Comparison of ENCODE assay signal across 17 cellular contexts in the genomic region with DNA sequence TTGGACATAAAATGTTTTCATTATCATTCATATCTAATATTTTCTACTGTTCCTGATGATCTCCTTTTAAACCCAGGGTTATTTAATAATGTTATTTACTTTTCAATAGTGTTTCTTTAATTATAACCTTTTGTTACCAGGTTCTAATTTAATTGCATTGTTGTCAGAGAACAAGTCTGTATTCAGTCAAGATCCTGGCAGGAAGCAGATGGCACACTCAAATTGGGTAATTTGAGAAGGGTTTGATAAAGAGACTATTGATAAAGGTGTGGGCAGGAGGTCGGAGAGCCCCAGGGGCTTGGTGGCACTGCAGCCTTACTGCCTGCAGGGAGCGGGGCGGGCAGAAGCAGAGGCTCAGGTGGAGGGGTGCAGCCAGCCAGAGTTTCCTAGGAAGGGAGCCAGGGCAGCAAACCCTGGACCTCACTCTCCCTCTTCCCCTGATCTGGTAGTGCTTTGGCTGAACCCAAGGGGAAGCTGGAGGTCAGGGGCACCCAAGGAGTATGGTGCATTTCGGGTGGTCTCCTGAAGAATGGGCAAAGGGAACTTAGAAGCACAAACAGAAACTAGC. TPM values are rescaled to one million over a fixed set of nuclear protein-coding genes. Genes with fewer than 3 reads are reported as not detected.
A peak's percentile ranks its signal among the peaks of the same experiment; 100 is the strongest.
DNase-seq lines count a peak whose midpoint lies in the region; ATAC-seq and TF ChIP-seq lines count a peak whose summit lies in the region.
"Had no signal": no experiment of that assay in that cellular context is flagged by ENCODE, and none has a peak within 500 bp of the region (broad histone marks: within the 10 kb centered on the region; RNA-seq: fewer than 3 reads in every experiment).

No MANE protein-coding gene starts in this region.

- H3K4me1 Mint-ChIP-seq in activated naive CD4-positive, alpha-beta T cell treated with anti-CD3 and anti-CD28 coated beads, Interleukin-2, amount 50 U/mL, for 24 hours = peaks cover 11% of the 10 kb centered on the region
- H3K4me1 Mint-ChIP-seq in osteocyte (ENCODE audit: unreplicated experiment) = peaks cover 7% of the 10 kb centered on the region
- peaks cover 0 to 13% (median 9%) of the 10 kb centered on the region in 7 donors for H3K4me1 Mint-ChIP-seq in naive thymus-derived CD4-positive, alpha-beta T cell

- no peak for DNase-seq in activated naive CD4-positive, alpha-beta T cell treated with anti-CD3 and anti-CD28 coated beads, Interleukin-2, amount 50 U/mL, for 16 hours
- DNase-seq in NCI-H2081 (lab: John Stamatoyannopoulos, UW) = peak; percentile 65 to 88
- no peak for DNase-seq in SK-N-SH
- DNase-seq in osteocyte (ENCODE audit: extremely low spot score, unreplicated experiment) = peak; percentile 70
- no peak for DNase-seq in naive thymus-derived CD4-positive, alpha-beta T cell
- DNase-seq: activated CD4-positive, alpha-beta T cell treated with anti-CD3 and anti-CD28 coated beads, Interleukin-2, amount 50 U/mL, for 1 hour; cerebellar nuclear complex; gastrocnemius medialis; naive B cell; NCI-H1048; retina; SHP77 treated with DMSO at 0.1 percent for 48 hours had no signal

- no peak overlapping the region for H3K4me2 ChIP-seq in SK-N-SH

- H3K9me3 Mint-ChIP-seq in activated naive CD4-positive, alpha-beta T cell treated with anti-CD3 and anti-CD28 coated beads, Interleukin-2, amount 50 U/mL, for 24 hours = no peaks in the 10 kb centered on the region
- no peaks in the 10 kb centered on the region for H3K9me3 Mint-ChIP-seq in osteocyte (ENCODE audit: unreplicated experiment)
- H3K9me3 Mint-ChIP-seq in naive thymus-derived CD4-positive, alpha-beta T cell = peaks cover 0 to 7% (median 0%) of the 10 kb centered on the region in 11 donors

- H3K36me3 ChIP-seq in SK-N-SH (replicated peaks in 1 of 2; ENCODE audit: control insufficient read depth in 1 of 2, insufficient read depth in 2 of 2, low read length in 1 of 2) = no peaks in the 10 kb centered on the region
- H3K36me3 ChIP-seq in naive thymus-derived CD4-positive, alpha-beta T cell (ENCODE audit: control insufficient read depth in 2 of 3, insufficient read depth in 3 of 3, low read length in 3 of 3) = no peaks in the 10 kb centered on the region
- H3K36me3 ChIP-seq: gastrocnemius medialis had no signal

- TF ChIP-seq EP300 in SK-N-SH (IDR thresholded peaks at IDR 0.05; ENCODE audit: borderline replicate concordance in 1 of 2, low read depth in 1 of 2, low read length in 1 of 2) = peak in 1 of 2 experiments; percentile 58; a peak in 1 of 4 replicates

- H3K36me3 Mint-ChIP-seq in activated naive CD4-positive, alpha-beta T cell treated with anti-CD3 and anti-CD28 coated beads, Interleukin-2, amount 50 U/mL, for 24 hours = peaks cover 4% of the 10 kb centered on the region
- peaks cover 4% of the 10 kb centered on the region for H3K36me3 Mint-ChIP-seq in osteocyte (ENCODE audit: unreplicated experiment)
- H3K36me3 Mint-ChIP-seq in naive thymus-derived CD4-positive, alpha-beta T cell = peaks cover 0 to 5% (median 2%) of the 10 kb centered on the region in 5 donors

- H3K4me3 Mint-ChIP-seq in activated naive CD4-positive, alpha-beta T cell treated with anti-CD3 and anti-CD28 coated beads, Interleukin-2, amount 50 U/mL, for 24 hours = peak overlapping the region; percentile 76
- no peak overlapping the region for H3K4me3 Mint-ChIP-seq in osteocyte (ENCODE audit: unreplicated experiment)
- H3K4me3 Mint-ChIP-seq in naive thymus-derived CD4-positive, alpha-beta T cell = peak overlapping the region in 3 of 10 donors; percentile 12 to 65 (median 55)

- no peak overlapping the region for H2AFZ ChIP-seq in SK-N-SH (ENCODE audit: low read depth)

- H3K79me2 ChIP-seq in SK-N-SH (ENCODE audit: insufficient read depth) = no peaks in the 10 kb centered on the region

- POLR2A ChIA-PET in SK-N-SH (lab: Yijun Ruan, JAX) = no interaction called here
- POLR2A ChIA-PET in naive thymus-derived CD4-positive, alpha-beta T cell (lab: Charles Lee) = no interaction called here

- peak overlapping the region; percentile 39 for H3K27ac Mint-ChIP-seq in activated naive CD4-positive, alpha-beta T cell treated with anti-CD3 and anti-CD28 coated beads, Interleukin-2, amount 50 U/mL, for 24 hours
- no peak overlapping the region for H3K27ac Mint-ChIP-seq in osteocyte (ENCODE audit: unreplicated experiment)
- H3K27ac Mint-ChIP-seq in naive thymus-derived CD4-positive, alpha-beta T cell = no peak overlapping the region

- H3K27me3 ChIP-seq in SK-N-SH (ENCODE audit: insufficient read depth) = peaks cover 36% of the 10 kb centered on the region
- H3K27me3 ChIP-seq in naive thymus-derived CD4-positive, alpha-beta T cell (ENCODE audit: control insufficient read depth in 2 of 2, insufficient read depth in 2 of 2, low read length in 2 of 2) = peaks cover 6 to 18% of the 10 kb centered on the region in 2 donors

- CTCF ChIA-PET in SK-N-SH (lab: Yijun Ruan, JAX) = interaction anchor here (0.9 to 6.8 kb wide), 5 partner anchors 11 to 396 kb away, joined by 3 to 50 read pairs (median 3); no protein-coding TSS in a partner anchor
- CTCF ChIA-PET in naive thymus-derived CD4-positive, alpha-beta T cell (lab: Charles Lee) = no interaction called here

- H3K27me3 Mint-ChIP-seq in activated naive CD4-positive, alpha-beta T cell treated with anti-CD3 and anti-CD28 coated beads, Interleukin-2, amount 50 U/mL, for 24 hours = peaks cover 51% of the 10 kb centered on the region
- peaks cover 75% of the 10 kb centered on the region for H3K27me3 Mint-ChIP-seq in osteocyte (ENCODE audit: unreplicated experiment)
- peaks cover 64 to 72% (median 68%) of the 10 kb centered on the region in 5 donors for H3K27me3 Mint-ChIP-seq in naive thymus-derived CD4-positive, alpha-beta T cell

- 48% methylated on average over 4 of the region's 4 CpGs for WGBS in SK-N-SH (ENCODE audit: low lambda C conversion rate)

- no peak overlapping the region for H3K9ac ChIP-seq in SK-N-SH

- no peak for TF ChIP-seq RAD21 in SK-N-SH (IDR thresholded peaks at IDR 0.05; ENCODE audit: low read length)

- intact Hi-C loops in naive thymus-derived CD4-positive, alpha-beta T cell (cut with micrococcal nuclease) = no loop called here

- no peaks in the 10 kb centered on the region for H3F3A ChIP-seq in SK-N-SH (replicated peaks; ENCODE audit: insufficient read depth)

- ATAC-seq in GM18858 (IDR thresholded peaks at IDR 0.05; ENCODE audit: unreplicated experiment) (no peak), GM21390 (IDR thresholded peaks at IDR 0.05; ENCODE audit: unreplicated experiment) (no peak)
- ATAC-seq in naive thymus-derived CD4-positive, alpha-beta T cell = no peak
- ATAC-seq: gastrocnemius medialis had no signal

- H4K20me1 ChIP-seq in SK-N-SH (ENCODE audit: insufficient read depth) = no peaks in the 10 kb centered on the region

- peaks cover 0 to 15% of the 10 kb centered on the region in 2 experiments; a peak in 1 of 4 replicates for H3K4me1 ChIP-seq in SK-N-SH (ENCODE audit: control insufficient read depth in 1 of 2, insufficient read depth in 2 of 2, low read depth in 1 of 2, low read length in 1 of 2)
- peaks cover 0 to 4% of the 10 kb centered on the region in 2 donors for H3K4me1 ChIP-seq in naive thymus-derived CD4-positive, alpha-beta T cell (ENCODE audit: control insufficient read depth in 2 of 2, insufficient read depth in 2 of 2, low read length in 2 of 2)

- H3K4me3 ChIP-seq in SK-N-SH (ENCODE audit: low read depth in 2 of 2, low read length in 1 of 2) = no peak overlapping the region
- no peak overlapping the region for H3K4me3 ChIP-seq in naive thymus-derived CD4-positive, alpha-beta T cell (ENCODE audit: low read length)
- H3K4me3 ChIP-seq: gastrocnemius medialis, lung had no signal

- no peak for TF ChIP-seq CTCF in SK-N-SH (IDR thresholded peaks at IDR 0.05)
- no peak for TF ChIP-seq CTCF in osteocyte (IDR thresholded peaks at IDR 0.05)

- H3K9me2 ChIP-seq in SK-N-SH = no peaks in the 10 kb centered on the region

- no peak overlapping the region for H3K27ac ChIP-seq in SK-N-SH (ENCODE audit: low read depth in 2 of 2, low read length in 1 of 2)
- no peak overlapping the region for H3K27ac ChIP-seq in naive thymus-derived CD4-positive, alpha-beta T cell (ENCODE audit: low read depth, low read length)
- H3K27ac ChIP-seq: gastrocnemius medialis had no signal

- no peaks in the 10 kb centered on the region for H3K9me3 ChIP-seq in SK-N-SH
- H3K9me3 ChIP-seq in naive thymus-derived CD4-positive, alpha-beta T cell (ENCODE audit: control insufficient read depth in 2 of 3, low read length in 3 of 3) = no peaks in the 10 kb centered on the region

TF ChIP-seq in SK-N-SH, 30 proteins besides CTCF, POLR2A, EP300 and RAD21:
- TF ChIP-seq GATA2 (CRISPR knock-in tag; IDR thresholded peaks at IDR 0.05) (peak; percentile 81), RFX5 (IDR thresholded peaks at IDR 0.05; ENCODE audit: low read length) (no peak)

RNA-seq across cellular contexts. Expression of gene KIF1A, which starts 2.3 kb away (rescaled TPM):
- polyA plus RNA-seq in SK-N-SH (2012; rRNA removed) = 0.21 and 0.32 TPM in 2 replicates
- 0.32 and 0.37 TPM in 2 replicates for polyA plus RNA-seq in SK-N-SH (2012; cell fraction: cytosol; rRNA removed)
- 0.56 and 1.3 TPM in 2 replicates for polyA plus RNA-seq in SK-N-SH (2012; cell fraction: nucleus; rRNA removed)
- 4.3 and 5.6 TPM in 2 replicates for total RNA-seq in osteocyte
- under 1 TPM in 1 of 5 experiments, not detected in 4; 0.24 TPM for total RNA-seq in naive thymus-derived CD4-positive, alpha-beta T cell
- not detected for polyA plus RNA-seq in naive thymus-derived CD4-positive, alpha-beta T cell
- polyA plus RNA-seq: AG04450 had no signal

RNA-seq across cellular contexts. Expression of gene AGXT, which starts 46.3 kb away (rescaled TPM):
- not detected in 2 replicates for polyA plus RNA-seq in SK-N-SH (2012; rRNA removed)
- polyA plus RNA-seq in SK-N-SH (2012; cell fraction: cytosol; rRNA removed) = not detected in 2 replicates
- not detected in 2 replicates for polyA plus RNA-seq in SK-N-SH (2012; cell fraction: nucleus; rRNA removed)
- not detected in 2 replicates for total RNA-seq in osteocyte
- total RNA-seq in naive thymus-derived CD4-positive, alpha-beta T cell = not detected
- polyA plus RNA-seq in naive thymus-derived CD4-positive, alpha-beta T cell = not detected
- polyA plus RNA-seq: AG04450 had no signal

Comparison
In these comparisons a context has a peak if more than half of its experiments do, and no peak if none do; other contexts are left out.
1. DNase-seq: peak in NCI-H2081 (2 of 2) and osteocyte (single experiment); none in activated naive CD4-positive, alpha-beta T cell treated with anti-CD3 and anti-CD28 coated beads, Interleukin-2, amount 50 U/mL, for 16 hours (single experiment), SK-N-SH (single experiment) and naive thymus-derived CD4-positive, alpha-beta T cell (0 of 9).